ENCODE assay signal across 18 cellular contexts in the genomic region with DNA sequence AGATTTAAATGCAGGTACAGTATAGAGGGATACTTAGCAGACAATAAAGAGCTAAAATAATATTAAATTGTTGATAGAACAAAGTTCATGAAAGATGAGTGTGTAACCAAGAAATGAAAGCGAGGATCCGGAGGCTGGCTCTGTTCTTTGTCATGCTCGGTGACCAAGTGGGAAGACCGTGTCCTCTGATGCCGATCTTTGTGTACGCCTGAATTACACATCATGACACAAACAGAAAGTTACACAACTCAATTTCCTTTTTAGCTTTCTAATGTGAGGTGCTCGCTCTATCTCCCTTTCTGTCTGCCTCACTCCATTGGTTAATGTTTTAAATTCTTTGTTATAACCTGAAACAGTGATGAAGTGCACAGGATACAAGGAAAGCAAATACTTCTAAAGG.
"Had no signal": no experiment of that assay in that cellular context is flagged by ENCODE, and none has a peak within 500 bp of the region (broad histone marks: within the 10 kb centered on the region; RNA-seq: fewer than 3 reads in every experiment).

No MANE protein-coding gene starts in this region.

- H3K27me3 ChIP-seq: adrenal gland, spleen had no signal

- H3K4me3 ChIP-seq: adrenal gland, coronary artery, mucosa of descending colon, psoas muscle, spleen had no signal

- DNase-seq: activated CD4-positive, alpha-beta T cell treated with anti-CD3 and anti-CD28 coated beads, Interleukin-2, amount 50 U/mL, for 1 hour; activated naive CD4-positive, alpha-beta T cell treated with anti-CD3 and anti-CD28 coated beads, Interleukin-2, amount 50 U/mL, for 16 hours; activated T-cell treated with anti-CD3 and anti-CD28 coated beads, Interleukin-2, amount 50 U/mL, for 1 hour; adrenal gland; caudate nucleus; effector CD4-positive, alpha-beta T cell; left colon; mucosa of descending colon; nucleus accumbens; psoas muscle; spleen; stimulated activated CD4-positive, alpha-beta T cell treated with anti-CD3 and anti-CD28 coated beads, Interleukin-1b, Interleukin-23, amount 100 ng/mL, for 48 hours; stimulated activated naive B cell treated with anti-CD40 and anti-IgM and Interleukin-4, amounts not matched to agents 10 μg/mL and 1 μg/mL and 100 μg/mL, for 72 hours; substantia nigra; trophoblast cell had no signal

- H3K9me3 ChIP-seq: adrenal gland, mucosa of descending colon, psoas muscle had no signal

- H3K27ac ChIP-seq: adrenal gland, coronary artery, psoas muscle, spleen had no signal

- ATAC-seq: left colon; mucosa of descending colon; natural killer cell treated with Interleukin-12 subunit alpha and Interleukin-12 subunit beta and Interleukin-15 and Interleukin-18, amount 100 ng/mL, for 72 hours; psoas muscle; sciatic nerve; stimulated activated naive B cell treated with anti-CD40 and anti-IgM and Interleukin-4, amounts not matched to agents 10 μg/mL and 1 μg/mL and 100 μg/mL, for 72 hours had no signal

- H3K36me3 ChIP-seq: adrenal gland, spleen had no signal

- H3K4me1 ChIP-seq: adrenal gland, psoas muscle, spleen had no signal
